8 cellular contexts compared by ENCODE assay signal in the genomic region with DNA sequence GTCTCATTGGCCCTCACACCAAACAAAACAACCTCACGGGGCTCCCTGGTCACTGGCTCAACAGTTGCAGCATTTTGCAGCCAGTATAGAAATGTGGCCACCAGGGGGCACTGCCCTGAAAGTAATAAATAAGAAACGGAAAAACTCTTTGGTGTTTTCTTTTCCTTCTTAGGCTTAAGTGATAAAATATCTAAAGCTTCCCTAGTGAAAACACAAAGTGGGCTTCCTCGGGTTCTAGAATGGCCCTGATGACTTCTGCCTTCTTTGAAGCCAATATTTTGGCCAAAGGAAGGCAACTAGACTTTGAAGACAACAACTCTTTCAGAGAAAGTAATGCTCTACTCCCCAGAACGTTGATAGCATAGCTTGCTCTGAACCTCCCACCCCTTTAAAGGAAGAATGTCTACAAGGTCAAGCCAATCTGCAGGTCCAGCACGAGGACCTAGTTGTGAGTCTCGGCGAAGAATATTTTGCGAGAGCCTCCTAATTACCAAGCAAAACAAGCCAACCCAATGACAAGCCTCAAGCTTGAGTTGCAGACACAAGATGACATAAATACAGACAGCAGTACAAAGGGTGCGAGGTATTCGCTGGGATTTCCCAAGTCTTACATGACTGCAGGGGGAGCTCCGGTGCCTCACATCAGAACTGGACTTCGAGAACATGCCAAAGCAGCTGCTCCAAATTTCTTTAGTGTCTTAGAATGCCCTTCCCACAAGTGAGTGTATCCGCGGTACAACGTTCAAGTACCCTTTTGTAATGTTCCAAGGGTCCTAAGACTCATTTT. TPM values are rescaled to one million over a fixed set of nuclear protein-coding genes. Genes with fewer than 3 reads are reported as not detected.
DNase-seq lines count a peak whose midpoint lies in the region; ATAC-seq and TF ChIP-seq lines count a peak whose summit lies in the region.

No MANE protein-coding gene starts in this region.

- TF ChIP-seq CTCF in AG09309 (IDR thresholded peaks at IDR 0.05; ENCODE audit: control insufficient read depth, insufficient read depth, low read depth, low read length, missing control alignments) (peak; percentile 75), kidney epithelial cell (IDR thresholded peaks at IDR 0.05; ENCODE audit: insufficient read depth, low read length, poor library complexity, severe bottlenecking) (peak; percentile 80)

- no peaks in the 10 kb centered on the region for H3K27me3 ChIP-seq in kidney epithelial cell (ENCODE audit: control insufficient read depth, insufficient read depth, low read length)

- DNase-seq in AG09309 (ENCODE audit: low read depth), result peak; percentile 61
- DNase-seq in NCI-H2171 treated with DMSO at 0.1 percent for 48 hours (lab: John Stamatoyannopoulos, UW), result peak; percentile 62
- DNase-seq in activated CD4-positive, CD25-positive, alpha-beta regulatory T cell (lab: John Stamatoyannopoulos, UW), result peak; percentile 53 to 67 (median 60)
- DNase-seq in cerebellar cortex (ENCODE audit: low spot score), result peak; percentile 90
- DNase-seq in kidney epithelial cell (ENCODE audit: low read depth), result peak; percentile 43
- DNase-seq in stimulated activated CD4-positive, alpha-beta T cell treated with anti-CD3 and anti-CD28 coated beads, Interleukin-15, amount 100 ng/mL, for 48 hours (ENCODE audit: low read depth in 2 of 2), result peak; percentile 53 to 65

- H3K36me3 ChIP-seq in kidney epithelial cell (ENCODE audit: control insufficient read depth, insufficient read depth, low read length), result no peaks in the 10 kb centered on the region

- H3K4me3 ChIP-seq in AG09309 (ENCODE audit: control insufficient read depth, low read depth, low read length) (no peak overlapping the region; the same call in 1 of the 2 replicates), kidney epithelial cell (ENCODE audit: low read depth, low read length) (no peak overlapping the region)

- ATAC-seq in GM19324 (IDR thresholded peaks at IDR 0.05; ENCODE audit: low FRiP score, unreplicated experiment), result peak; percentile 19
- ATAC-seq in HG02840 (IDR thresholded peaks at IDR 0.05; ENCODE audit: low FRiP score, unreplicated experiment), result no peak

RNA-seq across cellular contexts. Expression of gene ITPK1, which starts 2.6 kb away (rescaled TPM):
- total RNA-seq in kidney epithelial cell, result 21.3 and 23.6 TPM in 2 replicates
